ENCODE assay signal across 29 cellular contexts in the genomic region with DNA sequence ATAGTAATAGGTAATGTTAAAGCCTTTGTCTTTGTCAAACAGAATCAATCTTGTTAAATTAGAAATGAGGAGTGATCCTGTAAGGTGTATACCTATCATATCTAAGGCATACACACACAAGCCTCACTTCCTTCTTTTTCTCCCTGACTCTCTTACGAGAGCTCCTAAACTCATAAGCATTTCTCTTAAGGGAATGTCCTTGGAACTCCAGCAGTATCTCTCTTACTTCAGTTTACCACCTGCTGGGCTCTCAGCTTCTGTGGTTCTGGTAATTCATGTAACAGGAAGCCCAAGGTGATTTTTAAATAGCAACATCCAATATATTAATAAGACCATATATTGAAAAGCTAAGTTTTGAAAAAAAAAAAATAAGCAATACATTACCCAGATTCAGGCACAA.
"Had no signal": no experiment of that assay in that cellular context is flagged by ENCODE, and none has a peak within 500 bp of the region (broad histone marks: within the 10 kb centered on the region; RNA-seq: fewer than 3 reads in every experiment).

No MANE protein-coding gene starts in this region.

- DNase-seq: colonic mucosa; effector CD8-positive, alpha-beta T cell; endodermal cell; foreskin fibroblast; gastrocnemius medialis; head of caudate nucleus; islet precursor cell; kidney glomerular epithelial cell; left ventricle myocardium superior; lower lobe of right lung; mucosa of descending colon; naive B cell; stimulated activated CD4-positive, alpha-beta T cell treated with anti-CD3 and anti-CD28 coated beads, Interleukin-12 subunit alpha, Interleukin-12 subunit beta, amount 100 ng/mL, for 4 hours; stimulated activated CD4-positive, alpha-beta T cell treated with anti-CD3 and anti-CD28 coated beads, Interleukin-1b, Interleukin-23, amount 100 ng/mL, for 48 hours; stimulated activated CD4-positive, alpha-beta T cell treated with anti-CD3 and anti-CD28 coated beads, Interleukin-4, amount 100 ng/mL, for 1 hour; stimulated activated CD8-positive, alpha-beta memory T cell treated with anti-CD3 and anti-CD28 coated beads, Interleukin-4, amount 100 ng/mL, for 48 hours; stimulated activated naive CD4-positive, alpha-beta T cell; stomach; thyroid gland; trophoblast cell had no signal

- H3K9me3 ChIP-seq: colonic mucosa, gastrocnemius medialis, lower lobe of right lung, mucosa of descending colon, neutrophil, prostate gland, right atrium auricular region, stomach, thyroid gland, vagina had no signal

- H3K27me3 ChIP-seq: colonic mucosa, gastrocnemius medialis, neutrophil, right atrium auricular region, stomach, thyroid gland, vagina had no signal

- H3K4me1 ChIP-seq: colonic mucosa, lower lobe of right lung, prostate gland, thyroid gland, vagina had no signal

- ATAC-seq: esophagus mucosa; gastrocnemius medialis; left ventricle myocardium superior; lower lobe of right lung; mucosa of descending colon; natural killer cell treated with Interleukin-12 subunit alpha and Interleukin-12 subunit beta and Interleukin-15 and Interleukin-18, amount 100 ng/mL, for 72 hours; sciatic nerve had no signal

- H3K36me3 ChIP-seq: colonic mucosa, gastrocnemius medialis, neutrophil, prostate gland, thyroid gland, vagina had no signal

- H3K27ac ChIP-seq: colonic mucosa, epithelial cell of prostate, gastrocnemius medialis, lower lobe of right lung, neutrophil, prostate gland, right atrium auricular region, stomach, thyroid gland, vagina had no signal

- H3K4me3 ChIP-seq: colonic mucosa, gastrocnemius medialis, lower lobe of right lung, mucosa of descending colon, prostate gland, right atrium auricular region, smooth muscle cell, stomach, thyroid gland, vagina had no signal
